Comparison of ENCODE assay signal across 14 cellular contexts in genomic region chr12:6569786-6570185, GRCh38. TPM values are rescaled to one million over a fixed set of nuclear protein-coding genes. Genes with fewer than 3 reads are reported as not detected.
A peak's percentile ranks its signal among the peaks of the same experiment; 100 is the strongest.
DNase-seq lines count a peak whose midpoint lies in the region; FAIRE-seq and TF ChIP-seq lines count a peak whose summit lies in the region.
"Had no signal": no experiment of that assay in that cellular context is flagged by ENCODE, and none has a peak within 500 bp of the region (broad histone marks: within the 10 kb centered on the region; RNA-seq: fewer than 3 reads in every experiment).

No MANE protein-coding gene starts in this region.

- peak overlapping the region; percentile 64 for H3K4me3 Mint-ChIP-seq in T-helper 2 cell treated with Interferon-gamma antibody and Interleukin-4, amounts not matched to agents 5 μg/mL and 100 μg/mL, for 36 hours
- H3K4me3 Mint-ChIP-seq in HFFc6 (peak overlapping the region; percentile 57), astrocyte (ENCODE audit: unreplicated experiment) (no peak overlapping the region), neural progenitor cell (peak overlapping the region; percentile 99)

- TF ChIP-seq CTCF in HFFc6 (IDR thresholded peaks at IDR 0.05) (no peak), astrocyte (IDR thresholded peaks at IDR 0.05; ENCODE audit: insufficient read depth, low read depth, low read length) (no peak), neural progenitor cell (IDR thresholded peaks at IDR 0.05) (no peak)

- FAIRE-seq in astrocyte (lab: Jason Lieb, UNC) = no peak
- FAIRE-seq: A204.1, colon, D721Med had no signal

- H3K27ac Mint-ChIP-seq in T-helper 2 cell treated with Interferon-gamma antibody and Interleukin-4, amounts not matched to agents 5 μg/mL and 100 μg/mL, for 36 hours = peak overlapping the region; percentile 16
- H3K27ac Mint-ChIP-seq in HFFc6 (peak overlapping the region; percentile 99), astrocyte (ENCODE audit: unreplicated experiment) (peak overlapping the region; percentile 85), neural progenitor cell (no peak overlapping the region)

- H3K27ac ChIP-seq in astrocyte (ENCODE audit: low read depth, low read length) (no peak overlapping the region), neural progenitor cell (no peak overlapping the region)
- H3K27ac ChIP-seq: SK-N-MC had no signal

- no peaks in the 10 kb centered on the region for H3K27me3 Mint-ChIP-seq in T-helper 2 cell treated with Interferon-gamma antibody and Interleukin-4, amounts not matched to agents 5 μg/mL and 100 μg/mL, for 36 hours (ENCODE audit: low read depth)
- H3K27me3 Mint-ChIP-seq in HFFc6 (ENCODE audit: insufficient read depth) (peaks cover 5% of the 10 kb centered on the region; the same call in 1 of the 2 replicates), astrocyte (ENCODE audit: low read depth, unreplicated experiment) (no peaks in the 10 kb centered on the region), neural progenitor cell (ENCODE audit: insufficient read depth, low read depth) (no peaks in the 10 kb centered on the region)

- peaks cover 64% of the 10 kb centered on the region for H3F3A ChIP-seq in neural progenitor cell (ENCODE audit: low read depth)

- H3K36me3 Mint-ChIP-seq in T-helper 2 cell treated with Interferon-gamma antibody and Interleukin-4, amounts not matched to agents 5 μg/mL and 100 μg/mL, for 36 hours (ENCODE audit: low read depth) = peaks cover 64% of the 10 kb centered on the region
- H3K36me3 Mint-ChIP-seq in HFFc6 (ENCODE audit: low read depth) (peaks cover 58% of the 10 kb centered on the region), astrocyte (ENCODE audit: low read depth, unreplicated experiment) (peaks cover 21% of the 10 kb centered on the region), neural progenitor cell (peaks cover 40% of the 10 kb centered on the region)

- peaks cover 5% of the 10 kb centered on the region for H3K4me1 ChIP-seq in astrocyte (ENCODE audit: insufficient read depth, low read length)
- peaks cover 6% of the 10 kb centered on the region for H3K4me1 ChIP-seq in neural progenitor cell

- H3K4me3 ChIP-seq in astrocyte (ENCODE audit: insufficient read depth, low read depth, low read length) (no peak overlapping the region), neural progenitor cell (no peak overlapping the region)
- H3K4me3 ChIP-seq: SK-N-MC, skin epidermis had no signal

- peaks cover 19% of the 10 kb centered on the region for H3K4me1 Mint-ChIP-seq in T-helper 2 cell treated with Interferon-gamma antibody and Interleukin-4, amounts not matched to agents 5 μg/mL and 100 μg/mL, for 36 hours (ENCODE audit: low read depth)
- peaks cover 19% of the 10 kb centered on the region for H3K4me1 Mint-ChIP-seq in HFFc6 (ENCODE audit: low read depth)
- H3K4me1 Mint-ChIP-seq in astrocyte (ENCODE audit: low read depth, unreplicated experiment) = peaks cover 9% of the 10 kb centered on the region
- H3K4me1 Mint-ChIP-seq in neural progenitor cell = peaks cover 14% of the 10 kb centered on the region

- H3K4me2 ChIP-seq in astrocyte (ENCODE audit: low read length) (no peak overlapping the region), neural progenitor cell (no peak overlapping the region)

- no peaks in the 10 kb centered on the region for H3K9me3 ChIP-seq in astrocyte (ENCODE audit: insufficient read depth, low read depth, low read length)
- no peaks in the 10 kb centered on the region for H3K9me3 ChIP-seq in neural progenitor cell (ENCODE audit: low read depth)
- H3K9me3 ChIP-seq: heart right ventricle had no signal

- H3K79me2 ChIP-seq in astrocyte (ENCODE audit: insufficient read depth, low read length) (peaks cover 40% of the 10 kb centered on the region), neural progenitor cell (ENCODE audit: low read depth) (peaks cover 32% of the 10 kb centered on the region)

- H3K9ac ChIP-seq in astrocyte (ENCODE audit: low read length) (no peak overlapping the region), neural progenitor cell (no peak overlapping the region)

- H3K36me3 ChIP-seq in astrocyte (ENCODE audit: insufficient read depth, low read length) = peaks cover 48% of the 10 kb centered on the region
- peaks cover 24% of the 10 kb centered on the region for H3K36me3 ChIP-seq in neural progenitor cell

- peaks cover 44% of the 10 kb centered on the region for H4K20me1 ChIP-seq in astrocyte (ENCODE audit: insufficient read depth, low read length)
- peaks cover 8% of the 10 kb centered on the region for H4K20me1 ChIP-seq in neural progenitor cell (ENCODE audit: low read depth)

- no peak overlapping the region for H2AFZ ChIP-seq in astrocyte (ENCODE audit: low read depth, low read length)
- no peak overlapping the region for H2AFZ ChIP-seq in neural progenitor cell (replicated peaks)

- no peaks in the 10 kb centered on the region for H3K9me3 Mint-ChIP-seq in T-helper 2 cell treated with Interferon-gamma antibody and Interleukin-4, amounts not matched to agents 5 μg/mL and 100 μg/mL, for 36 hours
- H3K9me3 Mint-ChIP-seq in HFFc6 = peaks cover 3% of the 10 kb centered on the region; the same call in 1 of the 2 replicates
- H3K9me3 Mint-ChIP-seq in astrocyte (ENCODE audit: unreplicated experiment) = no peaks in the 10 kb centered on the region
- peaks cover 2% of the 10 kb centered on the region for H3K9me3 Mint-ChIP-seq in neural progenitor cell

- no peaks in the 10 kb centered on the region for H3K27me3 ChIP-seq in astrocyte (ENCODE audit: insufficient read depth, low read length)
- no peaks in the 10 kb centered on the region for H3K27me3 ChIP-seq in neural progenitor cell
- H3K27me3 ChIP-seq: heart right ventricle had no signal

- DNase-seq in T-helper 2 cell treated with Interferon-gamma antibody and Interleukin-4, amounts not matched to agents 5 μg/mL and 100 μg/mL, for 36 hours (ENCODE audit: low spot score) = no peak
- DNase-seq in T-helper 2 cell (no peak), HFFc6 (no peak), astrocyte (ENCODE audit: low read depth) (no peak), neural progenitor cell (ENCODE audit: low spot score) (no peak), NCI-H82 treated with DMSO at 0.1 percent for 48 hours (lab: John Stamatoyannopoulos, UW; ENCODE audit: unreplicated experiment) (no peak), A172 (ENCODE audit: low spot score) (no peak)
- no peak for DNase-seq in activated CD4-positive, CD25-positive, alpha-beta regulatory T cell treated with anti-CD3 and anti-CD28 coated beads, Interleukin-2, amount 50 U/mL, for 72 hours

RNA-seq across cellular contexts. Expression of gene NOP2, which starts 1.7 kb away (rescaled TPM):
- 10 to 100 TPM; 39.5 to 60.5 (median 42.6) TPM for total RNA-seq in HFFc6 (2021; fragmentation: NEBNext Ultra II Directional; extraction: Animal tissue kit (Norgen Biotek cat#: 25700))
- total RNA-seq in astrocyte (53.1 and 66.8 TPM in 2 replicates), neural progenitor cell (ENCODE audit: low replicate concordance) (43.8 and 47.8 TPM in 2 replicates)
- total RNA-seq in A172 (2014; rRNA removed; shearing (Covaris generic)) = 53.9 and 59.8 TPM in 2 replicates

RNA-seq across cellular contexts. Expression of gene IFFO1, which starts 13.9 kb away (rescaled TPM):
- 10 to 100 TPM; 25.9 to 35.6 (median 29.2) TPM for total RNA-seq in HFFc6 (2021; fragmentation: NEBNext Ultra II Directional; extraction: Animal tissue kit (Norgen Biotek cat#: 25700))
- total RNA-seq in astrocyte = 18.8 and 20.8 TPM in 2 replicates
- 9.9 and 21.1 TPM in 2 replicates for total RNA-seq in neural progenitor cell (ENCODE audit: low replicate concordance)
- total RNA-seq in A172 (2014; rRNA removed; shearing (Covaris generic)) = 2.1 TPM in 2 replicates

RNA-seq across cellular contexts. Expression of gene GAPDH, which starts 35.5 kb away (rescaled TPM):
- 1,000 to 10,000 TPM; 6,263 to 7,539 (median 6,900) TPM for total RNA-seq in HFFc6 (2021; fragmentation: NEBNext Ultra II Directional; extraction: Animal tissue kit (Norgen Biotek cat#: 25700))
- total RNA-seq in astrocyte = 5,151 and 5,167 TPM in 2 replicates
- 3,866 and 6,177 TPM in 2 replicates for total RNA-seq in neural progenitor cell (ENCODE audit: low replicate concordance)
- total RNA-seq in A172 (2014; rRNA removed; shearing (Covaris generic)) = 3,748 and 4,015 TPM in 2 replicates

RNA-seq across cellular contexts. Expression of gene CHD4, which starts 37.4 kb away (rescaled TPM):
- 100 to 1,000 TPM; 167 to 193 (median 183) TPM for total RNA-seq in HFFc6 (2021; fragmentation: NEBNext Ultra II Directional; extraction: Animal tissue kit (Norgen Biotek cat#: 25700))
- total RNA-seq in astrocyte (319 and 329 TPM in 2 replicates), neural progenitor cell (ENCODE audit: low replicate concordance) (381 and 412 TPM in 2 replicates)
- total RNA-seq in A172 (2014; rRNA removed; shearing (Covaris generic)) = 164 and 201 TPM in 2 replicates
